19 cellular contexts compared by ENCODE assay signal in the genomic region with DNA sequence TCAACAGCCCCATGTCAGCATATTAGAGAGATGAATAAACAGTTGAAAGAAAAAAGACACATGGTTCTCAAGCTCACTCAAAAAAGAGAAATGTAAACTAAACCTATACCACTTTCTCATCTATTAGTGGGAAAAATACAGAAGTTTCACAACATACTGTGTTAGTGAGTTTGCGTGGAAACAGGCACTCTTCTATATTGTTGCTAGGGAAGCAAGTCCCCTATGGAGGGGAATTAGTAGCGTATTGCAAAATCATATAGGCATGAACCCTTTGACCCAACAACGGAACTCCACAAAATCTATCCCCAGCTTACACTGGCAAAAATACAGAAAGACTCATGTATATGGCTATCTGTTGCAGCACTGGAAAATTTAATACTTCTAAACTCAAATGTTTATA. TPM values are rescaled to one million over a fixed set of nuclear protein-coding genes. Genes with fewer than 3 reads are reported as not detected.
"Had no signal": no experiment of that assay in that cellular context is flagged by ENCODE, and none has a peak within 500 bp of the region (broad histone marks: within the 10 kb centered on the region; RNA-seq: fewer than 3 reads in every experiment).

No MANE protein-coding gene starts in this region.

- H3K9me3 ChIP-seq: adrenal gland, gastrocnemius medialis, heart right ventricle, mucosa of descending colon, neutrophil, thyroid gland had no signal

- H3K27me3 ChIP-seq: gastrocnemius medialis, thyroid gland had no signal

- H3K27ac ChIP-seq: adrenal gland, gastrocnemius medialis, neutrophil, thyroid gland had no signal

- H3K36me3 Mint-ChIP-seq: activated CD4-positive, alpha-beta memory T cell treated with anti-CD3 and anti-CD28 coated beads for 36 hours; activated CD8-positive, alpha-beta memory T cell treated with anti-CD3 and anti-CD28 coated beads, Interleukin-2, amount 10 ng/mL, durations not matched to agents 7 days and 5 days; activated naive CD4-positive, alpha-beta T cell treated with anti-CD3 and anti-CD28 coated beads, Interleukin-2, amount 50 U/mL, for 24 hours; naive thymus-derived CD8-positive, alpha-beta T cell; stimulated activated naive B cell treated with anti-CD40 and anti-IgM and Interleukin-4, amounts not matched to agents 10 μg/mL and 1 μg/mL and 100 μg/mL, for 72 hours had no signal

- H3K4me1 ChIP-seq: adrenal gland, gastrocnemius medialis, thyroid gland had no signal

- H3K4me3 ChIP-seq: adrenal gland, gastrocnemius medialis, heart right ventricle, mucosa of descending colon, thyroid gland had no signal

- H3K36me3 ChIP-seq: adrenal gland, gastrocnemius medialis, heart right ventricle, neutrophil, thyroid gland had no signal

- H3K4me3 Mint-ChIP-seq: activated CD4-positive, alpha-beta memory T cell treated with anti-CD3 and anti-CD28 coated beads for 36 hours; activated CD4-positive, alpha-beta T cell treated with anti-CD3 and anti-CD28 coated beads for 36 hours; activated CD8-positive, alpha-beta memory T cell treated with anti-CD3 and anti-CD28 coated beads, Interleukin-2, amount 10 ng/mL, durations not matched to agents 7 days and 5 days; activated naive CD4-positive, alpha-beta T cell treated with anti-CD3 and anti-CD28 coated beads, Interleukin-2, amount 50 U/mL, for 24 hours; naive thymus-derived CD8-positive, alpha-beta T cell; stimulated activated naive B cell treated with anti-CD40 and anti-IgM and Interleukin-4, amounts not matched to agents 10 μg/mL and 1 μg/mL and 100 μg/mL, for 72 hours had no signal

- H3K4me1 Mint-ChIP-seq: activated CD4-positive, alpha-beta T cell treated with anti-CD3 and anti-CD28 coated beads for 36 hours; activated CD8-positive, alpha-beta memory T cell treated with anti-CD3 and anti-CD28 coated beads, Interleukin-2, amount 10 ng/mL, durations not matched to agents 7 days and 5 days; activated naive CD4-positive, alpha-beta T cell treated with anti-CD3 and anti-CD28 coated beads, Interleukin-2, amount 50 U/mL, for 24 hours; naive thymus-derived CD8-positive, alpha-beta T cell; stimulated activated naive B cell treated with anti-CD40 and anti-IgM and Interleukin-4, amounts not matched to agents 10 μg/mL and 1 μg/mL and 100 μg/mL, for 72 hours had no signal

- H3K9me3 Mint-ChIP-seq: activated CD4-positive, alpha-beta memory T cell treated with anti-CD3 and anti-CD28 coated beads for 36 hours; activated naive CD4-positive, alpha-beta T cell treated with anti-CD3 and anti-CD28 coated beads, Interleukin-2, amount 50 U/mL, for 24 hours; activated T-helper 2 cell treated with anti-CD3 and anti-CD28 coated beads, Interferon-gamma antibody, Interleukin-2, Interleukin-4, amounts not matched to agents 10 μg/mL and 5 μg/mL and 100 μg/mL, durations not matched to agents 14 hours and 24 hours and 36 hours; naive thymus-derived CD8-positive, alpha-beta T cell had no signal

- DNase-seq: activated CD4-positive, alpha-beta memory T cell treated with anti-CD3 and anti-CD28 coated beads for 36 hours; activated CD4-positive, alpha-beta T cell treated with anti-CD3 and anti-CD28 coated beads for 36 hours; activated CD8-positive, alpha-beta memory T cell treated with anti-CD3 and anti-CD28 coated beads, Interleukin-2, amount 10 ng/mL, durations not matched to agents 7 days and 5 days; activated T-cell treated with anti-CD3 and anti-CD28 coated beads, Interleukin-2, amount 50 U/mL, for 1 hour; erythroblast; gastrocnemius medialis; heart right ventricle; mucosa of descending colon; naive thymus-derived CD8-positive, alpha-beta T cell; stimulated activated CD4-positive, alpha-beta T cell treated with anti-CD3 and anti-CD28 coated beads, Interleukin-4, amount 100 ng/mL, for 1 hour; stimulated activated naive B cell treated with anti-CD40 and anti-IgM and Interleukin-4, amounts not matched to agents 10 μg/mL and 1 μg/mL and 100 μg/mL, for 72 hours; thyroid gland had no signal

- ATAC-seq: activated CD4-positive, alpha-beta T cell treated with anti-CD3 and anti-CD28 coated beads for 36 hours; activated CD8-positive, alpha-beta memory T cell treated with anti-CD3 and anti-CD28 coated beads, Interleukin-2, amount 10 ng/mL, durations not matched to agents 7 days and 5 days; gastrocnemius medialis; heart right ventricle; mucosa of descending colon; naive thymus-derived CD8-positive, alpha-beta T cell; stimulated activated naive B cell treated with anti-CD40 and anti-IgM and Interleukin-4, amounts not matched to agents 10 μg/mL and 1 μg/mL and 100 μg/mL, for 72 hours had no signal

- H3K27ac Mint-ChIP-seq: activated CD4-positive, alpha-beta memory T cell treated with anti-CD3 and anti-CD28 coated beads for 36 hours; activated CD4-positive, alpha-beta T cell treated with anti-CD3 and anti-CD28 coated beads for 36 hours; activated CD8-positive, alpha-beta memory T cell treated with anti-CD3 and anti-CD28 coated beads, Interleukin-2, amount 10 ng/mL, durations not matched to agents 7 days and 5 days; activated naive CD4-positive, alpha-beta T cell treated with anti-CD3 and anti-CD28 coated beads, Interleukin-2, amount 50 U/mL, for 24 hours; activated T-helper 2 cell treated with anti-CD3 and anti-CD28 coated beads, Interferon-gamma antibody, Interleukin-2, Interleukin-4, amounts not matched to agents 10 μg/mL and 5 μg/mL and 100 μg/mL, durations not matched to agents 14 hours and 24 hours and 36 hours; naive thymus-derived CD8-positive, alpha-beta T cell; stimulated activated naive B cell treated with anti-CD40 and anti-IgM and Interleukin-4, amounts not matched to agents 10 μg/mL and 1 μg/mL and 100 μg/mL, for 72 hours had no signal

RNA-seq across cellular contexts. Expression of gene RFPL2, which starts 14.2 kb away (rescaled TPM):
- total RNA-seq: activated CD4-positive, alpha-beta T cell treated with anti-CD3 and anti-CD28 coated beads for 36 hours; adrenal gland; gastrocnemius medialis; heart right ventricle; lung microvascular endothelial cell; mucosa of descending colon; skeletal muscle tissue; thyroid gland had no signal

RNA-seq across cellular contexts. Expression of gene SLC5A4, which starts 36.1 kb away (rescaled TPM):
- total RNA-seq: activated CD4-positive, alpha-beta memory T cell treated with anti-CD3 and anti-CD28 coated beads for 36 hours; activated CD4-positive, alpha-beta T cell treated with anti-CD3 and anti-CD28 coated beads for 36 hours; activated CD8-positive, alpha-beta memory T cell treated with anti-CD3 and anti-CD28 coated beads, Interleukin-2, amount 10 ng/mL, durations not matched to agents 7 days and 5 days; activated T-helper 2 cell treated with anti-CD3 and anti-CD28 coated beads, Interferon-gamma antibody, Interleukin-2, Interleukin-4, amounts not matched to agents 10 μg/mL and 5 μg/mL and 100 μg/mL, durations not matched to agents 14 hours and 24 hours and 36 hours; naive thymus-derived CD8-positive, alpha-beta T cell; renal cortical epithelial cell had no signal
- polyA plus RNA-seq: naive thymus-derived CD8-positive, alpha-beta T cell had no signal

RNA-seq across cellular contexts. Expression of gene C22orf42, which starts 59.9 kb away (rescaled TPM):
- total RNA-seq: activated CD4-positive, alpha-beta memory T cell treated with anti-CD3 and anti-CD28 coated beads for 36 hours; activated CD4-positive, alpha-beta T cell treated with anti-CD3 and anti-CD28 coated beads for 36 hours; activated CD8-positive, alpha-beta memory T cell treated with anti-CD3 and anti-CD28 coated beads, Interleukin-2, amount 10 ng/mL, durations not matched to agents 7 days and 5 days; activated T-helper 2 cell treated with anti-CD3 and anti-CD28 coated beads, Interferon-gamma antibody, Interleukin-2, Interleukin-4, amounts not matched to agents 10 μg/mL and 5 μg/mL and 100 μg/mL, durations not matched to agents 14 hours and 24 hours and 36 hours; gastrocnemius medialis; heart right ventricle; lung microvascular endothelial cell; mucosa of descending colon; naive thymus-derived CD8-positive, alpha-beta T cell; renal cortical epithelial cell; skeletal muscle tissue; thyroid gland had no signal
- polyA plus RNA-seq: heart right ventricle; naive thymus-derived CD8-positive, alpha-beta T cell had no signal
